22 cellular contexts compared by ENCODE assay signal in the genomic region with DNA sequence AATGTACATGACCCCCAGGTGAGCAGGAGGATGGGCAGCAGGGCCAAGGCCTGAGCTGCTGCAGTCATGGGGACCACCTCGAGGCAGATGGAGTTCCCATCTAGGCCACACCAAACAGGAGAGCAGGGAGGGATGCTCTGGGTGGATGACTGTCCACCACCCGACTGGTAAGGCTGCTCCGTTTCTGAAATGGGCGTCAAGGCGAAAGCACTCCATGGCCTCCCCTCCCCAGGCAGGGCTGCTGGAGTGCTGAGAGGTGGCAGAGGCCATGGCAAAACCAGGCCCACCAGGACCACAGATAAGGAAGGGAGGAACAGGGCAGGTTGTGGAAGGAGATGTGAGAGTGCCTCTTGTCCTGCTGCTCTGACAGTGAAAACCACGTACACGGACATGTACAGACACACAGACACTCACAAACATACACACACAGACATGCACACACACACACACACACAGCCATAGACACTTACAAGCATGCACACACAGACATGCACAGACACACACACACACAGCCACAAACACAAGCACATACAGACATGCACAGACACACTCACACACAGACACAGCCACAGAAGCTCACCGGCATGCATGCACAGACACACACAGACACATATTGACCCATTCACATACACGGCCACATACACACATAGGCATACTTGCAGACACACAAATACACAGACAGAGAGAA.
A peak's percentile ranks its signal among the peaks of the same experiment; 100 is the strongest.
DNase-seq lines count a peak whose midpoint lies in the region; ATAC-seq, FAIRE-seq and TF ChIP-seq lines count a peak whose summit lies in the region.
"Had no signal": no experiment of that assay in that cellular context is flagged by ENCODE, and none has a peak within 500 bp of the region (broad histone marks: within the 10 kb centered on the region; RNA-seq: fewer than 3 reads in every experiment).

No MANE protein-coding gene starts in this region.

- peaks cover 57% of the 10 kb centered on the region for H3K4me1 Mint-ChIP-seq in osteocyte (ENCODE audit: unreplicated experiment)

- H2BK5ac ChIP-seq in H1 (ENCODE audit: low read depth, low read length), result peak overlapping the region; percentile 2; the same call in 1 of the 2 replicates
- H2BK5ac ChIP-seq in trophoblast cell (ENCODE audit: low read depth, low read length, poor library complexity), result no peak overlapping the region

- H3K27ac ChIP-seq in BLaER1 (peak overlapping the region; percentile 86), H1 (ENCODE audit: low read depth, low read length) (no peak overlapping the region), trophoblast cell (ENCODE audit: low read depth, low read length) (no peak overlapping the region)
- H3K27ac ChIP-seq: A549 had no signal

- no peak for TF ChIP-seq RAD21 in H1 (IDR thresholded peaks at IDR 0.05 in 1 of 2, conservative IDR thresholded peaks at IDR 0.05 in 1 of 2; ENCODE audit: low read depth in 2 of 2, low read length in 2 of 2)

- CTCF ChIA-PET in H1 (lab: Charles Lee; ENCODE audit: partially characterized antibody), result interaction anchor here (1.1 to 1.6 kb wide), 3 partner anchors 16 to 83 kb away, joined by 3 to 6 read pairs (median 5); no protein-coding TSS in a partner anchor

- H3K4ac ChIP-seq in H1 (replicated peaks; ENCODE audit: insufficient read length, low read depth, low read length) (peak overlapping the region; percentile 70), trophoblast cell (ENCODE audit: low read depth, low read length) (no peak overlapping the region)

- no peak for TF ChIP-seq EP300 in H1 (IDR thresholded peaks at IDR 0.05; ENCODE audit: borderline replicate concordance in 1 of 2, low read depth in 2 of 2, low read length in 2 of 2)

- no peaks in the 10 kb centered on the region for H3K9me3 ChIP-seq in BLaER1
- H3K9me3 ChIP-seq in H1 (ENCODE audit: insufficient read depth in 2 of 2, low read depth in 1 of 2, low read length in 1 of 2), result no peaks in the 10 kb centered on the region
- no peaks in the 10 kb centered on the region for H3K9me3 ChIP-seq in trophoblast cell (ENCODE audit: insufficient read depth, low read depth, low read length)
- H3K9me3 ChIP-seq: A549 had no signal

- H2AFZ ChIP-seq in H1 (ENCODE audit: low read length) (no peak overlapping the region), trophoblast cell (ENCODE audit: insufficient read depth, low read length, poor library complexity) (no peak overlapping the region)

- no peak overlapping the region for H3K4me3 Mint-ChIP-seq in osteocyte (ENCODE audit: unreplicated experiment)

- POLR2A ChIA-PET in H1 (lab: Charles Lee; ENCODE audit: partially characterized antibody), result no interaction called here

- no peaks in the 10 kb centered on the region for H3K36me3 Mint-ChIP-seq in osteocyte (ENCODE audit: unreplicated experiment)
- H3K36me3 Mint-ChIP-seq: IgD-negative memory B cell had no signal

- no peak overlapping the region for H3K23ac ChIP-seq in H1 (ENCODE audit: insufficient read length)
- no peak overlapping the region for H3K23ac ChIP-seq in trophoblast cell (ENCODE audit: low read length)

- H3K14ac ChIP-seq in H1 (ENCODE audit: insufficient read length) (no peak overlapping the region), trophoblast cell (ENCODE audit: low read length) (no peak overlapping the region)

- no peaks in the 10 kb centered on the region for H3K27me3 Mint-ChIP-seq in osteocyte (ENCODE audit: unreplicated experiment)

- no peak overlapping the region for H2BK120ac ChIP-seq in H1 (replicated peaks; ENCODE audit: low read depth, low read length)
- H2BK120ac ChIP-seq in trophoblast cell (ENCODE audit: insufficient read depth, low read length, poor library complexity), result no peak overlapping the region

- no peak overlapping the region for H3K18ac ChIP-seq in H1 (ENCODE audit: extremely low read depth, low read length)
- no peak overlapping the region for H3K18ac ChIP-seq in trophoblast cell (ENCODE audit: low read length)

- H2BK20ac ChIP-seq in H1 (ENCODE audit: low read length), result no peak overlapping the region

- no peak for TF ChIP-seq POLR2A in H1 (IDR thresholded peaks at IDR 0.05; ENCODE audit: control extremely low read depth in 1 of 2, low read depth in 2 of 2, low read length in 2 of 2)

- peak overlapping the region; percentile 86 for H3K4me2 ChIP-seq in BLaER1
- 0 out of 4 replicates have a peak overlapping the region, but pooled peaks of 1 of the 2 experiments have one; percentile 7 for H3K4me2 ChIP-seq in H1 (ENCODE audit: insufficient read depth in 1 of 2, low read depth in 2 of 2, low read length in 2 of 2)
- H3K4me2 ChIP-seq in trophoblast cell (ENCODE audit: low read length), result no peak overlapping the region
- H3K4me2 ChIP-seq: A549 had no signal

- H4K8ac ChIP-seq in H1 (ENCODE audit: extremely low read depth, insufficient read depth, low read length), result no peak overlapping the region; the same call in 1 of the 2 replicates
- no peak overlapping the region for H4K8ac ChIP-seq in trophoblast cell (ENCODE audit: low read depth, low read length)

- peak overlapping the region; percentile 1 for H4K5ac ChIP-seq in H1 (ENCODE audit: insufficient read length, low read depth, low read length)

- peaks cover 5% of the 10 kb centered on the region; the same call in 1 of the 2 replicates for H3K79me1 ChIP-seq in H1 (ENCODE audit: low read depth, low read length)
- H3K79me1 ChIP-seq in trophoblast cell (ENCODE audit: low read length), result no peaks in the 10 kb centered on the region

- H3K9ac ChIP-seq in BLaER1 (no peak overlapping the region; the same call in 1 of the 2 replicates), H1 (replicated peaks in 1 of 4; ENCODE audit: extremely low read depth in 1 of 4, low read depth in 3 of 4, low read length in 3 of 4) (no peak overlapping the region; a peak in 1 of 7 replicates), trophoblast cell (ENCODE audit: low read length) (no peak overlapping the region)

- no peak for ATAC-seq in GM21717 (IDR thresholded peaks at IDR 0.05; ENCODE audit: unreplicated experiment)
- ATAC-seq: A549, HCT116, Right ventricle myocardium inferior, sciatic nerve had no signal

- no peak for FAIRE-seq in H1 (lab: Jason Lieb, UNC)
- FAIRE-seq: A549 had no signal

- H3K4me1 ChIP-seq in BLaER1, result peaks cover 95% of the 10 kb centered on the region
- H3K4me1 ChIP-seq in H1 (replicated peaks in 1 of 4; ENCODE audit: control insufficient read depth in 3 of 4, insufficient read depth in 4 of 4, low read length in 3 of 4), result peaks cover 9 to 25% (median 16%) of the 10 kb centered on the region in 4 experiments
- H3K4me1 ChIP-seq in trophoblast cell (ENCODE audit: control insufficient read depth in 1 of 2, insufficient read depth in 2 of 2, low read length in 2 of 2), result peaks cover 5 to 6% of the 10 kb centered on the region in 2 experiments

- H4K91ac ChIP-seq in H1 (replicated peaks; ENCODE audit: insufficient read length, low read length) (peak overlapping the region; percentile 77), trophoblast cell (ENCODE audit: low read depth, low read length) (no peak overlapping the region)

- H4K20me1 ChIP-seq in BLaER1 (no peaks in the 10 kb centered on the region), H1 (replicated peaks in 1 of 2; ENCODE audit: control insufficient read depth in 1 of 2, insufficient read depth in 2 of 2, low read length in 2 of 2) (peaks cover 0 to 2% of the 10 kb centered on the region in 2 experiments)

- no peak overlapping the region for H4K12ac ChIP-seq in trophoblast cell (ENCODE audit: low read depth, low read length)

- H2AK5ac ChIP-seq in H1 (ENCODE audit: low read depth, low read length) (peak overlapping the region; percentile 43; the same call in 1 of the 2 replicates), trophoblast cell (ENCODE audit: low read length) (no peak overlapping the region)

- H3K23me2 ChIP-seq in H1 (ENCODE audit: low read depth, low read length), result 0 out of 2 replicates have a peak, but pooled peaks cover 2% of the 10 kb centered on the region

- no peaks in the 10 kb centered on the region for H3K9me3 Mint-ChIP-seq in osteocyte (ENCODE audit: unreplicated experiment)
- H3K9me3 Mint-ChIP-seq: IgD-negative memory B cell had no signal

- H3K27ac Mint-ChIP-seq in osteocyte (ENCODE audit: unreplicated experiment), result peak overlapping the region; percentile 31

- H3K79me2 ChIP-seq in H1 (ENCODE audit: control insufficient read depth in 1 of 2, insufficient read depth in 2 of 2, low read length in 2 of 2) (peaks cover 0 to 16% of the 10 kb centered on the region in 2 experiments; a peak in 3 of 4 replicates), trophoblast cell (ENCODE audit: control insufficient read depth, insufficient read depth, low read length, poor library complexity) (no peaks in the 10 kb centered on the region)

- H3K27me3 ChIP-seq in BLaER1, result no peaks in the 10 kb centered on the region
- no peaks in the 10 kb centered on the region for H3K27me3 ChIP-seq in H1 (replicated peaks in 1 of 4; ENCODE audit: control insufficient read depth in 3 of 4, extremely low read depth in 1 of 4, insufficient read depth in 3 of 4, low read length in 3 of 4)
- H3K27me3 ChIP-seq in trophoblast cell (ENCODE audit: insufficient read depth, low read length), result no peaks in the 10 kb centered on the region

- peak overlapping the region; percentile 73 for H2BK15ac ChIP-seq in H1 (ENCODE audit: low read length)

- H2BK12ac ChIP-seq in H1 (ENCODE audit: low read depth, low read length) (no peak overlapping the region; the same call in 1 of the 2 replicates), trophoblast cell (ENCODE audit: low read length) (no peak overlapping the region)

- no peak for TF ChIP-seq CTCF in H1 (IDR thresholded peaks at IDR 0.05; ENCODE audit: control extremely low read depth in 1 of 3, insufficient read depth in 1 of 3, low read depth in 1 of 3, low read length in 3 of 3)
- no peak for TF ChIP-seq CTCF in osteocyte (IDR thresholded peaks at IDR 0.05)
- TF ChIP-seq CTCF in GM20000 (IDR thresholded peaks at IDR 0.05; ENCODE audit: extremely low read depth, missing control alignments), result no peak

- peak; percentile 64 for DNase-seq in NCI-H526 treated with DMSO at 0.1 percent for 48 hours (lab: John Stamatoyannopoulos, UW)
- DNase-seq in H1 (ENCODE audit: low read depth in 1 of 2, low spot score in 2 of 2), result no peak
- DNase-seq in osteocyte (ENCODE audit: extremely low spot score, unreplicated experiment), result no peak
- no peak for DNase-seq in GM20000 (ENCODE audit: low spot score)
- DNase-seq in GDM1 (lab: John Stamatoyannopoulos, UW), result no peak
- no peak for DNase-seq in trophoblast cell
- DNase-seq: activated CD4-positive, alpha-beta T cell treated with anti-CD3 and anti-CD28 coated beads, Interleukin-2, amount 50 U/mL, for 1 hour; activated CD8-positive, alpha-beta memory T cell treated with anti-CD3 and anti-CD28 coated beads, Interleukin-2, amount 50 U/mL, for 48 hours; activated effector memory CD4-positive, alpha-beta T cell treated with anti-CD3 and anti-CD28 coated beads, Interleukin-2, amount 50 U/mL, for 16 hours; central memory CD4-positive, alpha-beta T cell; effector CD4-positive, alpha-beta T cell; NCI-H1930; NCI-H510A; stimulated activated naive CD4-positive, alpha-beta T cell; SW 1271 had no signal

- WGBS in H1 (ENCODE audit: extremely low coverage in 1 of 2, insufficient coverage in 1 of 2, insufficient read length in 1 of 2, insufficient replicate concordance in 2 of 2, low coverage in 1 of 2, low lambda C conversion rate in 2 of 2, missing lambda C conversion rate in 1 of 2), 2 experiments, result 89% methylated on average over 9 of the region's 9 CpGs; no CpG with 5 or more reads in 1 of the 2 experiments
- WGBS in trophoblast cell (ENCODE audit: extremely low coverage, insufficient coverage, insufficient read length), result no CpG with 5 or more reads among the region's 9 CpGs

- H3K56ac ChIP-seq in H1 (replicated peaks; ENCODE audit: insufficient read length, low read depth, low read length), result no peak overlapping the region

- H3K36me3 ChIP-seq in BLaER1 (no peaks in the 10 kb centered on the region), H1 (ENCODE audit: control insufficient read depth in 2 of 4, insufficient read depth in 4 of 4, low read length in 3 of 4) (no peaks in the 10 kb centered on the region), trophoblast cell (ENCODE audit: control insufficient read depth in 1 of 2, insufficient read depth in 2 of 2, low read length in 2 of 2) (peaks cover 0 to 4% of the 10 kb centered on the region in 2 experiments)

- no peak overlapping the region for H3K4me3 ChIP-seq in BLaER1
- no peak overlapping the region for H3K4me3 ChIP-seq in H1 (ENCODE audit: extremely low read depth in 1 of 4, insufficient read depth in 2 of 4, low read depth in 3 of 4, low read length in 4 of 4)
- H3K4me3 ChIP-seq in trophoblast cell (ENCODE audit: low read depth, low read length), result no peak overlapping the region
- H3K4me3 ChIP-seq: A549 had no signal
